1 cellular context compared by ENCODE assay signal in the genomic region with DNA sequence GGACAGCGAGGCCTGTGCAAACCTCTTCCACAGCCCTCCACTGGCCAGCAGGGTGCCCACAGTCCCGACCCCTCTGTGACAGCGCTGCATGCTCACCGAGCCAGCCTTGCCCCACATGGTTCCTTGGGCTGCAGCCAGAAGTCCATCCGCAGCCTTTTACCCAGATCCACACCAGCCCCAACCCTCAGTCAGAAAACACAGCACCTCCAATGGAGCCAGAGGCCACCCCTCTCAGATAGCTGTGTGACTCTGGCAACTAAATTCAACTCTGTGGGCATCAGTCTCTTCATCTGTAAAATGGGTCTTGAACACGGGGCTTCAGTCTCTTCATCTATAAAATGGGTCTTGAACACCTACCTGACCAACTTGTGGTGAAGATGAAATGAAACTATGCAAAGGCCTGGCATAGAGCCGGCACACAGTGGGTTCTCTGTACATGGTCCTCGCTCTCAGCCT.
TF ChIP-seq lines count a peak whose summit lies in the region.

No MANE protein-coding gene starts in this region.

TF ChIP-seq in HepG2, 621 proteins besides CTCF, POLR2A, EP300 and RAD21 (continued from another document and continues in another):
- TF ChIP-seq MAFF (IDR thresholded peaks at IDR 0.05; ENCODE audit: low read depth, low read length), result no peak
- TF ChIP-seq, protein P1, sequence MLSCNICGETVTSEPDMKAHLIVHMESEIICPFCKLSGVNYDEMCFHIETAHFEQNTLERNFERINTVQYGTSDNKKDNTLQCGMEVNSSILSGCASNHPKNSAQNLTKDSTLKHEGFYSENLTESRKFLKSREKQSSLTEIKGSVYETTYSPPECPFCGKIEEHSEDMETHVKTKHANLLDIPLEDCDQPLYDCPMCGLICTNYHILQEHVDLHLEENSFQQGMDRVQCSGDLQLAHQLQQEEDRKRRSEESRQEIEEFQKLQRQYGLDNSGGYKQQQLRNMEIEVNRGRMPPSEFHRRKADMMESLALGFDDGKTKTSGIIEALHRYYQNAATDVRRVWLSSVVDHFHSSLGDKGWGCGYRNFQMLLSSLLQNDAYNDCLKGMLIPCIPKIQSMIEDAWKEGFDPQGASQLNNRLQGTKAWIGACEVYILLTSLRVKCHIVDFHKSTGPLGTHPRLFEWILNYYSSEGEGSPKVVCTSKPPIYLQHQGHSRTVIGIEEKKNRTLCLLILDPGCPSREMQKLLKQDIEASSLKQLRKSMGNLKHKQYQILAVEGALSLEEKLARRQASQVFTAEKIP (CRISPR knock-in tag; IDR thresholded peaks at IDR 0.05; ENCODE audit: borderline replicate concordance), result no peak
- TF ChIP-seq SMARCC2 (IDR thresholded peaks at IDR 0.05), result no peak
- no peak for TF ChIP-seq ZNF510 (CRISPR knock-in tag; IDR thresholded peaks at IDR 0.05; ENCODE audit: low read depth)
- no peak for TF ChIP-seq RBFOX2 (IDR thresholded peaks at IDR 0.05; ENCODE audit: low read depth, low read length)
- TF ChIP-seq, protein P2, sequence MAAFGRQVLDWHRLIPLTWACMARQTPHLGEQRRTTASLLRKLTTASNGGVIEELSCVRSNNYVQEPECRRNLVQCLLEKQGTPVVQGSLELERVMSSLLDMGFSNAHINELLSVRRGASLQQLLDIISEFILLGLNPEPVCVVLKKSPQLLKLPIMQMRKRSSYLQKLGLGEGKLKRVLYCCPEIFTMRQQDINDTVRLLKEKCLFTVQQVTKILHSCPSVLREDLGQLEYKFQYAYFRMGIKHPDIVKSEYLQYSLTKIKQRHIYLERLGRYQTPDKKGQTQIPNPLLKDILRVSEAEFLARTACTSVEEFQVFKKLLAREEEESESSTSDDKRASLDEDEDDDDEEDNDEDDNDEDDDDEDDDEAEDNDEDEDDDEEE (CRISPR knock-in tag; IDR thresholded peaks at IDR 0.05), result no peak
- TF ChIP-seq MEIS1 (CRISPR knock-in tag; IDR thresholded peaks at IDR 0.05; ENCODE audit: borderline replicate concordance), result 0 out of 2 replicates have a peak, but pooled peaks have one; percentile 1
- TF ChIP-seq, protein P3, sequence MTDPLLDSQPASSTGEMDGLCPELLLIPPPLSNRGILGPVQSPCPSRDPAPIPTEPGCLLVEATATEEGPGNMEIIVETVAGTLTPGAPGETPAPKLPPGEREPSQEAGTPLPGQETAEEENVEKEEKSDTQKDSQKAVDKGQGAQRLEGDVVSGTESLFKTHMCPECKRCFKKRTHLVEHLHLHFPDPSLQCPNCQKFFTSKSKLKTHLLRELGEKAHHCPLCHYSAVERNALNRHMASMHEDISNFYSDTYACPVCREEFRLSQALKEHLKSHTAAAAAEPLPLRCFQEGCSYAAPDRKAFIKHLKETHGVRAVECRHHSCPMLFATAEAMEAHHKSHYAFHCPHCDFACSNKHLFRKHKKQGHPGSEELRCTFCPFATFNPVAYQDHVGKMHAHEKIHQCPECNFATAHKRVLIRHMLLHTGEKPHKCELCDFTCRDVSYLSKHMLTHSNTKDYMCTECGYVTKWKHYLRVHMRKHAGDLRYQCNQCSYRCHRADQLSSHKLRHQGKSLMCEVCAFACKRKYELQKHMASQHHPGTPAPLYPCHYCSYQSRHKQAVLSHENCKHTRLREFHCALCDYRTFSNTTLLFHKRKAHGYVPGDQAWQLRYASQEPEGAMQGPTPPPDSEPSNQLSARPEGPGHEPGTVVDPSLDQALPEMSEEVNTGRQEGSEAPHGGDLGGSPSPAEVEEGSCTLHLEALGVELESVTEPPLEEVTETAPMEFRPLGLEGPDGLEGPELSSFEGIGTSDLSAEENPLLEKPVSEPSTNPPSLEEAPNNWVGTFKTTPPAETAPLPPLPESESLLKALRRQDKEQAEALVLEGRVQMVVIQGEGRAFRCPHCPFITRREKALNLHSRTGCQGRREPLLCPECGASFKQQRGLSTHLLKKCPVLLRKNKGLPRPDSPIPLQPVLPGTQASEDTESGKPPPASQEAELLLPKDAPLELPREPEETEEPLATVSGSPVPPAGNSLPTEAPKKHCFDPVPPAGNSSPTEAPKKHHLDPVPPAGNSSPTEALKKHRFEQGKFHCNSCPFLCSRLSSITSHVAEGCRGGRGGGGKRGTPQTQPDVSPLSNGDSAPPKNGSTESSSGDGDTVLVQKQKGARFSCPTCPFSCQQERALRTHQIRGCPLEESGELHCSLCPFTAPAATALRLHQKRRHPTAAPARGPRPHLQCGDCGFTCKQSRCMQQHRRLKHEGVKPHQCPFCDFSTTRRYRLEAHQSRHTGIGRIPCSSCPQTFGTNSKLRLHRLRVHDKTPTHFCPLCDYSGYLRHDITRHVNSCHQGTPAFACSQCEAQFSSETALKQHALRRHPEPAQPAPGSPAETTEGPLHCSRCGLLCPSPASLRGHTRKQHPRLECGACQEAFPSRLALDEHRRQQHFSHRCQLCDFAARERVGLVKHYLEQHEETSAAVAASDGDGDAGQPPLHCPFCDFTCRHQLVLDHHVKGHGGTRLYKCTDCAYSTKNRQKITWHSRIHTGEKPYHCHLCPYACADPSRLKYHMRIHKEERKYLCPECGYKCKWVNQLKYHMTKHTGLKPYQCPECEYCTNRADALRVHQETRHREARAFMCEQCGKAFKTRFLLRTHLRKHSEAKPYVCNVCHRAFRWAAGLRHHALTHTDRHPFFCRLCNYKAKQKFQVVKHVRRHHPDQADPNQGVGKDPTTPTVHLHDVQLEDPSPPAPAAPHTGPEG (CRISPR knock-in tag; IDR thresholded peaks at IDR 0.05), result no peak
- TF ChIP-seq PBX3 (CRISPR knock-in tag; IDR thresholded peaks at IDR 0.05; ENCODE audit: borderline replicate concordance), result no peak
- no peak for TF ChIP-seq ZNF235 (CRISPR knock-in tag; IDR thresholded peaks at IDR 0.05; ENCODE audit: borderline replicate concordance)
- TF ChIP-seq, protein P4, sequence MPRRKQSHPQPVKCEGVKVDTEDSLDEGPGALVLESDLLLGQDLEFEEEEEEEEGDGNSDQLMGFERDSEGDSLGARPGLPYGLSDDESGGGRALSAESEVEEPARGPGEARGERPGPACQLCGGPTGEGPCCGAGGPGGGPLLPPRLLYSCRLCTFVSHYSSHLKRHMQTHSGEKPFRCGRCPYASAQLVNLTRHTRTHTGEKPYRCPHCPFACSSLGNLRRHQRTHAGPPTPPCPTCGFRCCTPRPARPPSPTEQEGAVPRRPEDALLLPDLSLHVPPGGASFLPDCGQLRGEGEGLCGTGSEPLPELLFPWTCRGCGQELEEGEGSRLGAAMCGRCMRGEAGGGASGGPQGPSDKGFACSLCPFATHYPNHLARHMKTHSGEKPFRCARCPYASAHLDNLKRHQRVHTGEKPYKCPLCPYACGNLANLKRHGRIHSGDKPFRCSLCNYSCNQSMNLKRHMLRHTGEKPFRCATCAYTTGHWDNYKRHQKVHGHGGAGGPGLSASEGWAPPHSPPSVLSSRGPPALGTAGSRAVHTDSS (CRISPR knock-in tag; conservative IDR thresholded peaks at IDR 0.05), result no peak
- TF ChIP-seq ZZZ3 (CRISPR knock-in tag; IDR thresholded peaks at IDR 0.05; ENCODE audit: borderline replicate concordance), result no peak
- no peak for TF ChIP-seq CCAR2 (optimal IDR thresholded peaks at IDR 0.05; ENCODE audit: low read depth, low read length)
- TF ChIP-seq MEIS2 (CRISPR knock-in tag; IDR thresholded peaks at IDR 0.05), result 0 out of 2 replicates have a peak, but pooled peaks have one; percentile 7
- TF ChIP-seq FOXO4 (CRISPR knock-in tag; conservative IDR thresholded peaks at IDR 0.05), result no peak
- no peak for TF ChIP-seq RFX3 (CRISPR knock-in tag; IDR thresholded peaks at IDR 0.05)
- no peak for TF ChIP-seq ARNT2 (CRISPR knock-in tag; IDR thresholded peaks at IDR 0.05; ENCODE audit: low read depth)
- no peak for TF ChIP-seq CBX5 (CRISPR knock-in tag; IDR thresholded peaks at IDR 0.05; ENCODE audit: borderline replicate concordance)
- no peak for TF ChIP-seq ZNF225 (CRISPR knock-in tag; IDR thresholded peaks at IDR 0.05)
- no peak for TF ChIP-seq ZNF331 (CRISPR knock-in tag; IDR thresholded peaks at IDR 0.05)
- no peak for TF ChIP-seq LBX2 (CRISPR knock-in tag; IDR thresholded peaks at IDR 0.05; ENCODE audit: borderline replicate concordance)
- TF ChIP-seq ZNF629 (CRISPR knock-in tag; conservative IDR thresholded peaks at IDR 0.05), result peak; percentile 98
- peak; percentile 10; the same call in 1 of the 2 replicates for TF ChIP-seq ZNF550 (CRISPR knock-in tag; IDR thresholded peaks at IDR 0.05; ENCODE audit: borderline replicate concordance)
- TF ChIP-seq RARG (CRISPR knock-in tag; IDR thresholded peaks at IDR 0.05; ENCODE audit: low read depth), result no peak
- no peak for TF ChIP-seq HHEX (CRISPR knock-in tag; IDR thresholded peaks at IDR 0.05)
- TF ChIP-seq ZNF362 (CRISPR knock-in tag; IDR thresholded peaks at IDR 0.05; ENCODE audit: borderline replicate concordance), result no peak
- no peak for TF ChIP-seq TARDBP (CRISPR knock-in tag; IDR thresholded peaks at IDR 0.05)
- TF ChIP-seq ZNF841 (CRISPR knock-in tag; IDR thresholded peaks at IDR 0.05; ENCODE audit: borderline replicate concordance), result no peak
- TF ChIP-seq CEBPB (IDR thresholded peaks at IDR 0.05; ENCODE audit: borderline replicate concordance, low read depth, low read length), result no peak
- TF ChIP-seq ZNF878 (CRISPR knock-in tag; IDR thresholded peaks at IDR 0.05), result no peak
- 0 out of 2 replicates have a peak, but pooled peaks have one; percentile 42 for TF ChIP-seq NR0B2 (CRISPR knock-in tag; IDR thresholded peaks at IDR 0.05)
- no peak for TF ChIP-seq TFAP4 (IDR thresholded peaks at IDR 0.05; ENCODE audit: borderline replicate concordance, low read depth)
- TF ChIP-seq RNF2 (conservative IDR thresholded peaks at IDR 0.05; ENCODE audit: low read depth), result no peak
- no peak for TF ChIP-seq ZNF543 (CRISPR knock-in tag; IDR thresholded peaks at IDR 0.05)
- 0 out of 2 replicates have a peak, but pooled peaks have one; percentile 37 for TF ChIP-seq SRY (CRISPR knock-in tag; IDR thresholded peaks at IDR 0.05)
- no peak for TF ChIP-seq U2AF2 (IDR thresholded peaks at IDR 0.05; ENCODE audit: low read depth, low read length)
- TF ChIP-seq ARNTL (CRISPR knock-in tag; IDR thresholded peaks at IDR 0.05), result no peak
- no peak for TF ChIP-seq SUZ12 (IDR thresholded peaks at IDR 0.05; ENCODE audit: low read depth, low read length)
- TF ChIP-seq, protein P5, sequence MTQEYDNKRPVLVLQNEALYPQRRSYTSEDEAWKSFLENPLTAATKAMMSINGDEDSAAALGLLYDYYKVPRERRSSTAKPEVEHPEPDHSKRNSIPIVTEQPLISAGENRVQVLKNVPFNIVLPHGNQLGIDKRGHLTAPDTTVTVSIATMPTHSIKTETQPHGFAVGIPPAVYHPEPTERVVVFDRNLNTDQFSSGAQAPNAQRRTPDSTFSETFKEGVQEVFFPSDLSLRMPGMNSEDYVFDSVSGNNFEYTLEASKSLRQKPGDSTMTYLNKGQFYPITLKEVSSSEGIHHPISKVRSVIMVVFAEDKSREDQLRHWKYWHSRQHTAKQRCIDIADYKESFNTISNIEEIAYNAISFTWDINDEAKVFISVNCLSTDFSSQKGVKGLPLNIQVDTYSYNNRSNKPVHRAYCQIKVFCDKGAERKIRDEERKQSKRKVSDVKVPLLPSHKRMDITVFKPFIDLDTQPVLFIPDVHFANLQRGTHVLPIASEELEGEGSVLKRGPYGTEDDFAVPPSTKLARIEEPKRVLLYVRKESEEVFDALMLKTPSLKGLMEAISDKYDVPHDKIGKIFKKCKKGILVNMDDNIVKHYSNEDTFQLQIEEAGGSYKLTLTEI (CRISPR knock-in tag; conservative IDR thresholded peaks at IDR 0.05), result no peak
- no peak for TF ChIP-seq PCBP2 (optimal IDR thresholded peaks at IDR 0.05; ENCODE audit: low read depth, low read length, poor library complexity, severe bottlenecking)
